ENCODE assay signal across 8 cellular contexts in genomic region chr4:128810871-128811570, GRCh38. TPM values are rescaled to one million over a fixed set of nuclear protein-coding genes. Genes with fewer than 3 reads are reported as not detected.
DNase-seq lines count a peak whose midpoint lies in the region; ATAC-seq and TF ChIP-seq lines count a peak whose summit lies in the region.

No MANE protein-coding gene starts in this region.

- H3K4me3 ChIP-seq in esophagus muscularis mucosa = peak overlapping the region; percentile 83 to 91 (median 87)
- H3K4me3 ChIP-seq in muscle layer of duodenum (ENCODE audit: low read depth in 1 of 2, low read length in 2 of 2) = peak overlapping the region; percentile 85 to 97

- no peaks in the 10 kb centered on the region for H3K27me3 ChIP-seq in esophagus muscularis mucosa
- H3K27me3 ChIP-seq in muscle layer of duodenum (ENCODE audit: low read depth, low read length) = no peaks in the 10 kb centered on the region

- no peak for TF ChIP-seq CTCF in esophagus muscularis mucosa (IDR thresholded peaks at IDR 0.05)

- TF ChIP-seq EP300 in Ishikawa (IDR thresholded peaks at IDR 0.05; ENCODE audit: borderline replicate concordance) = peak; percentile 69
- TF ChIP-seq EP300 in esophagus muscularis mucosa (IDR thresholded peaks at IDR 0.05) = no peak

- H3K4me1 ChIP-seq in esophagus muscularis mucosa (peaks cover 3 to 38% (median 30%) of the 10 kb centered on the region in 4 donors), muscle layer of duodenum (ENCODE audit: control insufficient read depth in 1 of 2, insufficient read depth in 2 of 2, low read length in 2 of 2) (peaks cover 5 to 6% of the 10 kb centered on the region in 2 donors)

- 0% methylated on average over 30 of the region's 50 CpGs for WGBS in esophagus muscularis mucosa

- H3K9me3 ChIP-seq in esophagus muscularis mucosa (no peaks in the 10 kb centered on the region), muscle layer of duodenum (ENCODE audit: control insufficient read depth in 1 of 2, low read length in 2 of 2) (no peaks in the 10 kb centered on the region)

- ATAC-seq in GM21619 (IDR thresholded peaks at IDR 0.05; ENCODE audit: unreplicated experiment) = peak; percentile 45

- H3K36me3 ChIP-seq in esophagus muscularis mucosa (no peaks in the 10 kb centered on the region), muscle layer of duodenum (ENCODE audit: control insufficient read depth in 1 of 2, insufficient read depth in 2 of 2, low read length in 2 of 2) (no peaks in the 10 kb centered on the region)

- intact Hi-C loops in esophagus muscularis mucosa (cut with DNase I) = loop anchor here (5.0 to 10.0 kb wide), 5 partner anchors 51 to 746 kb away; partner anchors contain the start of genes LARP1B and PGRMC2

- DNase-seq in DMS53 (lab: John Stamatoyannopoulos, UW) = peak; percentile 94
- DNase-seq in activated T-cell treated with anti-CD3 and anti-CD28 coated beads, Interleukin-2, amount 50 U/mL, for 48 hours = peak; percentile 85 to 87
- peak; percentile 94 for DNase-seq in esophagus muscularis mucosa (ENCODE audit: extremely low spot score)
- DNase-seq in stimulated activated CD8-positive, alpha-beta memory T cell treated with anti-CD3 and anti-CD28 coated beads, Interleukin-7, amount 100 ng/mL, for 24 hours (ENCODE audit: low read depth) = peak; percentile 59

- TF ChIP-seq POLR2A in esophagus muscularis mucosa (IDR thresholded peaks at IDR 0.05; ENCODE audit: low read depth) = peak; percentile 41

- peak overlapping the region; percentile 90 to 95 (median 93) for H3K27ac ChIP-seq in esophagus muscularis mucosa (replicated peaks in 1 of 4)
- peak overlapping the region; percentile 98 for H3K27ac ChIP-seq in muscle layer of duodenum (ENCODE audit: low read length)

- TF ChIP-seq RAD21 in Ishikawa (IDR thresholded peaks at IDR 0.05; ENCODE audit: low read depth) = no peak

TF ChIP-seq in Ishikawa, 13 proteins besides CTCF, POLR2A, EP300 and RAD21:
- TF ChIP-seq CREB1 (IDR thresholded peaks at IDR 0.05; ENCODE audit: low read depth) (no peak), USF1 (IDR thresholded peaks at IDR 0.05) (peak; percentile 74), EGR1 (IDR thresholded peaks at IDR 0.05) (peak; percentile 66), MAX (IDR thresholded peaks at IDR 0.05) (peak; percentile 90), NFIC (IDR thresholded peaks at IDR 0.05) (0 out of 2 replicates have a peak, but pooled peaks have one; percentile 9), REST (IDR thresholded peaks at IDR 0.05; ENCODE audit: low read depth) (no peak), CEBPB (IDR thresholded peaks at IDR 0.05) (no peak; the same call in 1 of the 2 replicates), FOXM1 (IDR thresholded peaks at IDR 0.05; ENCODE audit: borderline replicate concordance, low read depth) (0 out of 2 replicates have a peak, but pooled peaks have one; percentile 26), YY1 (IDR thresholded peaks at IDR 0.05; ENCODE audit: low read depth) (peak; percentile 79), TEAD4 (IDR thresholded peaks at IDR 0.05) (peak; percentile 87), TCF12 (IDR thresholded peaks at IDR 0.05; ENCODE audit: low read depth) (peak; percentile 79), ZBTB7A (IDR thresholded peaks at IDR 0.05; ENCODE audit: low read depth) (no peak), TAF1 (IDR thresholded peaks at IDR 0.05; ENCODE audit: low read depth) (peak; percentile 75)

TF ChIP-seq in PFSK-1, 5 proteins besides CTCF, POLR2A, EP300 and RAD21:
- TF ChIP-seq FOXP2 (optimal IDR thresholded peaks at IDR 0.05; ENCODE audit: borderline replicate concordance, extremely low read depth, extremely low read length, insufficient read depth) = peak; percentile 52
- TF ChIP-seq POLR2AphosphoS5 (IDR thresholded peaks at IDR 0.05; ENCODE audit: low read depth, low read length) = peak; percentile 60
- no peak for TF ChIP-seq REST (IDR thresholded peaks at IDR 0.05; ENCODE audit: insufficient read depth in 1 of 2, low read depth in 2 of 2, low read length in 2 of 2)
- 0 out of 2 replicates have a peak, but pooled peaks have one; percentile 41 for TF ChIP-seq SIN3A (IDR thresholded peaks at IDR 0.05; ENCODE audit: borderline replicate concordance, insufficient read depth, low read length)
- TF ChIP-seq TAF1 (IDR thresholded peaks at IDR 0.05; ENCODE audit: borderline replicate concordance, insufficient read depth, low read length) = peak; percentile 34; the same call in 1 of the 2 replicates
TF ChIP-seq in PFSK-1: peak in this region for 4.

RNA-seq across cellular contexts. Expression of gene JADE1, which starts 1.5 kb away (rescaled TPM):
- 16.7 TPM for polyA plus RNA-seq in PFSK-1 (2012; ENCODE audit: insufficient read length, low read depth)
- total RNA-seq in esophagus muscularis mucosa = 10 to 100 TPM; 40.8 to 60.1 (median 52.0) TPM

Comparison
In these comparisons a context has a peak if more than half of its experiments do, and no peak if none do; other contexts are left out.
1. Peak in every context shown above with its lines: DNase-seq, ATAC-seq, H3K4me3 ChIP-seq and H3K27ac ChIP-seq.